ENCODE assay signal across 8 cellular contexts in the genomic region with DNA sequence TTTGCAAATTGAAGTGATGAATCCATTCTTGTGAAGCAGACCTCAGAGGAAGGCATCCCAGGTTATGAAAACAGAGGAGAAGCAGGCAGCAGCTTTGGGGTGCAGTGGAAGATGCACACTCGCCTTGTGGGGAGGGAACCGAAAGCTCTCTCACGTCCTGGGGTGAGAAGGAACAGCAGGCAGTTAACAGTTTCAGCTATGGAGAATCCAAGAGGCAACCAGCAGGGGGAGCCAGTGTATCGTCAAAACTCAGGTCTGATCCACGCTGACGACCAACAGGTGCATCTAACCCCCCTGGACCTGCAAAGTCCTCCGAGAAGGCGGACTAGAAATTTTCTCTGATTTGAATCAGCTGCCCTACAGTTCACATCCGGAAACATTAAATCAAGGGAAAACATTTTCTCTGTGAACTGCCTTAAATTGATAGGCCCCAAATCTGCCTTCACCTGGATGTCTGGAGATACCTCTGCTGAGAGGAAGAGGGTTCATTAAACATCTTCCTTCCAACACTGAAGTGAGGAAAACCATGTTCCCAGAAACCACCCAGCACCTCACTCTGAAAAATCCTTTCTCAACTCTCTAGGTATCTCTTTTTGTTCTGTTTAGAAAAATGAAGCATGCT.
DNase-seq lines count a peak whose midpoint lies in the region; ATAC-seq, FAIRE-seq and TF ChIP-seq lines count a peak whose summit lies in the region.

No MANE protein-coding gene starts in this region.

- H3K27me3 ChIP-seq in H1 (replicated peaks in 1 of 4; ENCODE audit: control insufficient read depth in 3 of 4, extremely low read depth in 1 of 4, insufficient read depth in 3 of 4, low read length in 3 of 4) (peaks cover 0 to 2% (median 0%) of the 10 kb centered on the region in 4 experiments; a peak in 2 of 7 replicates), mesendoderm (ENCODE audit: insufficient read depth, low read length, poor library complexity) (no peaks in the 10 kb centered on the region)

- H3K4me3 Mint-ChIP-seq in CD14-positive monocyte, result no peak overlapping the region
- H3K4me3 Mint-ChIP-seq in stimulated activated effector memory CD8-positive, alpha-beta T cell treated with anti-CD3 and anti-CD28 coated beads, Interleukin-12 subunit alpha, Interleukin-12 subunit beta, amount 100 ng/mL, for 72 hours, result no peak overlapping the region

- no peak overlapping the region for H3K18ac ChIP-seq in H1 (ENCODE audit: extremely low read depth, low read length)
- no peak overlapping the region for H3K18ac ChIP-seq in mesendoderm (ENCODE audit: low read length)

- H3K14ac ChIP-seq in H1 (ENCODE audit: insufficient read length), result no peak overlapping the region

- no peak for TF ChIP-seq EP300 in H1 (IDR thresholded peaks at IDR 0.05; ENCODE audit: borderline replicate concordance in 1 of 2, low read depth in 2 of 2, low read length in 2 of 2)

- H4K5ac ChIP-seq in H1 (ENCODE audit: insufficient read length, low read depth, low read length) (no peak overlapping the region), mesendoderm (ENCODE audit: low read length) (no peak overlapping the region)

- peaks cover 15% of the 10 kb centered on the region for H3K4me1 Mint-ChIP-seq in CD14-positive monocyte
- H3K4me1 Mint-ChIP-seq in stimulated activated effector memory CD8-positive, alpha-beta T cell treated with anti-CD3 and anti-CD28 coated beads, Interleukin-12 subunit alpha, Interleukin-12 subunit beta, amount 100 ng/mL, for 72 hours, result peaks cover 6% of the 10 kb centered on the region

- no peak overlapping the region for H2BK12ac ChIP-seq in H1 (ENCODE audit: low read depth, low read length)

- no peak overlapping the region for H3K4ac ChIP-seq in H1 (replicated peaks; ENCODE audit: insufficient read length, low read depth, low read length)
- H3K4ac ChIP-seq in mesendoderm (ENCODE audit: low read depth, low read length), result no peak overlapping the region

- intact Hi-C loops in CD14-positive monocyte (cut with micrococcal nuclease), result loop anchor here (5.0 kb wide), 1 partner anchor 114 kb away; no protein-coding TSS in a partner anchor

- DNase-seq in CD14-positive monocyte (ENCODE audit: low spot score) (no peak), GM19238 (ENCODE audit: insufficient read length, low spot score) (peak; percentile 87), NCI-H526 (lab: John Stamatoyannopoulos, UW) (peak; percentile 6 to 84), H1 (ENCODE audit: low read depth in 1 of 2, low spot score in 2 of 2) (peak; percentile 58 to 95), mesendoderm (peak; percentile 75)
- peak; percentile 81 to 86 for DNase-seq in activated CD4-positive, alpha-beta T cell treated with anti-CD3 and anti-CD28 coated beads, Interleukin-2, amount 50 U/mL, for 48 hours
- peak; percentile 50 to 82 for DNase-seq in stimulated activated effector memory CD8-positive, alpha-beta T cell treated with anti-CD3 and anti-CD28 coated beads, Interleukin-12 subunit alpha, Interleukin-12 subunit beta, amount 100 ng/mL, for 72 hours (ENCODE audit: low spot score in 2 of 2)

- TF ChIP-seq POLR2A in H1 (IDR thresholded peaks at IDR 0.05; ENCODE audit: control extremely low read depth in 1 of 2, low read depth in 2 of 2, low read length in 2 of 2), result no peak

- peak; percentile 97 to 98 for TF ChIP-seq RAD21 in H1 (IDR thresholded peaks at IDR 0.05 in 1 of 2, conservative IDR thresholded peaks at IDR 0.05 in 1 of 2; ENCODE audit: low read depth in 2 of 2, low read length in 2 of 2)

- H3K27me3 Mint-ChIP-seq in CD14-positive monocyte (ENCODE audit: low read depth in 3 of 3), result peaks cover 0 to 4% (median 2%) of the 10 kb centered on the region in 3 donors

- H2AK5ac ChIP-seq in H1 (ENCODE audit: low read depth, low read length) (no peak overlapping the region), mesendoderm (ENCODE audit: low read length) (no peak overlapping the region)

- H3K23me2 ChIP-seq in H1 (ENCODE audit: low read depth, low read length), result no peaks in the 10 kb centered on the region

- POLR2A ChIA-PET in H1 (lab: Charles Lee; ENCODE audit: partially characterized antibody), result interaction anchor here (1.0 kb wide), 1 partner anchor 144 kb away, joined by 3 read pairs; no protein-coding TSS in a partner anchor

- H3K36me3 ChIP-seq in H1 (ENCODE audit: control insufficient read depth in 2 of 4, insufficient read depth in 4 of 4, low read length in 3 of 4), result no peaks in the 10 kb centered on the region
- no peaks in the 10 kb centered on the region for H3K36me3 ChIP-seq in mesendoderm (ENCODE audit: control insufficient read depth, insufficient read depth, low read length)

- H3K9ac ChIP-seq in H1 (replicated peaks in 1 of 4; ENCODE audit: extremely low read depth in 1 of 4, low read depth in 3 of 4, low read length in 3 of 4) (no peak overlapping the region), mesendoderm (ENCODE audit: low read length) (no peak overlapping the region)

- H3K27ac ChIP-seq in H1 (ENCODE audit: low read depth, low read length) (no peak overlapping the region), mesendoderm (ENCODE audit: low read depth, low read length) (no peak overlapping the region)

- H3K4me3 ChIP-seq in H1 (ENCODE audit: extremely low read depth in 1 of 4, insufficient read depth in 2 of 4, low read depth in 3 of 4, low read length in 4 of 4), result no peak overlapping the region
- H3K4me3 ChIP-seq in mesendoderm (ENCODE audit: low read length), result no peak overlapping the region

- no peaks in the 10 kb centered on the region for H4K20me1 ChIP-seq in H1 (replicated peaks in 1 of 2; ENCODE audit: control insufficient read depth in 1 of 2, insufficient read depth in 2 of 2, low read length in 2 of 2)

- H2AFZ ChIP-seq in H1 (ENCODE audit: low read length), result no peak overlapping the region; the same call in 1 of the 2 replicates

- H2BK15ac ChIP-seq in H1 (ENCODE audit: low read length) (no peak overlapping the region), mesendoderm (replicated peaks; ENCODE audit: low read depth) (no peak overlapping the region)

- no peaks in the 10 kb centered on the region for H3K79me1 ChIP-seq in H1 (ENCODE audit: low read depth, low read length)
- no peaks in the 10 kb centered on the region for H3K79me1 ChIP-seq in mesendoderm (ENCODE audit: low read length)

- TF ChIP-seq CTCF in CD14-positive monocyte (IDR thresholded peaks at IDR 0.05), result peak; percentile 67
- TF ChIP-seq CTCF in H1 (IDR thresholded peaks at IDR 0.05; ENCODE audit: control extremely low read depth in 1 of 3, insufficient read depth in 1 of 3, low read depth in 1 of 3, low read length in 3 of 3), result peak; percentile 76 to 93 (median 92)

- H4K91ac ChIP-seq in H1 (replicated peaks; ENCODE audit: insufficient read length, low read length), result no peak overlapping the region

- no peaks in the 10 kb centered on the region for H3K79me2 ChIP-seq in H1 (ENCODE audit: control insufficient read depth in 1 of 2, insufficient read depth in 2 of 2, low read length in 2 of 2)
- H3K79me2 ChIP-seq in mesendoderm (ENCODE audit: control insufficient read depth, insufficient read depth, low read length), result no peaks in the 10 kb centered on the region

- no peak overlapping the region for H3K56ac ChIP-seq in H1 (replicated peaks; ENCODE audit: insufficient read length, low read depth, low read length)
- H3K56ac ChIP-seq in mesendoderm (ENCODE audit: low read length), result no peak overlapping the region

- no peaks in the 10 kb centered on the region for H3K9me3 ChIP-seq in H1 (ENCODE audit: insufficient read depth in 2 of 2, low read depth in 1 of 2, low read length in 1 of 2)

- H2BK5ac ChIP-seq in H1 (ENCODE audit: low read depth, low read length) (no peak overlapping the region), mesendoderm (ENCODE audit: low read length) (no peak overlapping the region)

- no peak overlapping the region for H4K8ac ChIP-seq in H1 (ENCODE audit: extremely low read depth, insufficient read depth, low read length)
- no peak overlapping the region for H4K8ac ChIP-seq in mesendoderm (ENCODE audit: low read depth, low read length)

- ATAC-seq in HG03139 (IDR thresholded peaks at IDR 0.05; ENCODE audit: unreplicated experiment), result peak; percentile 87
- peak; percentile 77 for ATAC-seq in stimulated activated effector memory CD8-positive, alpha-beta T cell treated with anti-CD3 and anti-CD28 coated beads, Interleukin-12 subunit alpha, Interleukin-12 subunit beta, amount 100 ng/mL, for 72 hours

- H3K9me3 Mint-ChIP-seq in CD14-positive monocyte, result peaks cover 0 to 3% (median 0%) of the 10 kb centered on the region in 7 donors
- no peaks in the 10 kb centered on the region for H3K9me3 Mint-ChIP-seq in stimulated activated effector memory CD8-positive, alpha-beta T cell treated with anti-CD3 and anti-CD28 coated beads, Interleukin-12 subunit alpha, Interleukin-12 subunit beta, amount 100 ng/mL, for 72 hours

- H3K27ac Mint-ChIP-seq in CD14-positive monocyte, result no peak overlapping the region
- no peak overlapping the region for H3K27ac Mint-ChIP-seq in stimulated activated effector memory CD8-positive, alpha-beta T cell treated with anti-CD3 and anti-CD28 coated beads, Interleukin-12 subunit alpha, Interleukin-12 subunit beta, amount 100 ng/mL, for 72 hours

- H3K4me2 ChIP-seq in H1 (ENCODE audit: insufficient read depth in 1 of 2, low read depth in 2 of 2, low read length in 2 of 2) (no peak overlapping the region), mesendoderm (ENCODE audit: low read length) (no peak overlapping the region)

- H3K23ac ChIP-seq in H1 (ENCODE audit: insufficient read length) (no peak overlapping the region), mesendoderm (ENCODE audit: low read length) (no peak overlapping the region)

- CTCF ChIA-PET in H1 (lab: Charles Lee; ENCODE audit: partially characterized antibody), result interaction anchor here (0.6 to 6.7 kb wide), 39 partner anchors 8 to 1711 kb away, joined by 3 to 94 read pairs (median 3); no protein-coding TSS in a partner anchor

- FAIRE-seq in H1 (lab: Jason Lieb, UNC), result peak; percentile 94

- H3K4me1 ChIP-seq in H1 (replicated peaks in 1 of 4; ENCODE audit: control insufficient read depth in 3 of 4, insufficient read depth in 4 of 4, low read length in 3 of 4), result peaks cover 0 to 11% (median 5%) of the 10 kb centered on the region in 4 experiments; a peak in 6 of 7 replicates
- no peaks in the 10 kb centered on the region for H3K4me1 ChIP-seq in mesendoderm (ENCODE audit: control insufficient read depth, low read depth, low read length)

- H3K36me3 Mint-ChIP-seq in CD14-positive monocyte, result no peaks in the 10 kb centered on the region
- no peaks in the 10 kb centered on the region for H3K36me3 Mint-ChIP-seq in stimulated activated effector memory CD8-positive, alpha-beta T cell treated with anti-CD3 and anti-CD28 coated beads, Interleukin-12 subunit alpha, Interleukin-12 subunit beta, amount 100 ng/mL, for 72 hours

- 31% methylated on average over 9 of the region's 9 CpGs; no CpG with 5 or more reads in 1 of the 2 experiments for WGBS in H1 (ENCODE audit: extremely low coverage in 1 of 2, insufficient coverage in 1 of 2, insufficient read length in 1 of 2, insufficient replicate concordance in 2 of 2, low coverage in 1 of 2, low lambda C conversion rate in 2 of 2, missing lambda C conversion rate in 1 of 2), 2 experiments
- WGBS in mesendoderm (ENCODE audit: extremely low coverage, insufficient coverage, low lambda C conversion rate), result no CpG with 5 or more reads among the region's 9 CpGs

- no peak overlapping the region for H2BK120ac ChIP-seq in H1 (replicated peaks; ENCODE audit: low read depth, low read length)
- no peak overlapping the region for H2BK120ac ChIP-seq in mesendoderm (ENCODE audit: low read depth, low read length)

- no peak overlapping the region for H2BK20ac ChIP-seq in H1 (ENCODE audit: low read length)
